In genomic region chr6:44662461-44663121, GRCh38 we compare ENCODE assay signal across 11 cellular contexts.
DNase-seq lines count a peak whose midpoint lies in the region; ATAC-seq, FAIRE-seq and TF ChIP-seq lines count a peak whose summit lies in the region.
"Had no signal": no experiment of that assay in that cellular context is flagged by ENCODE, and none has a peak within 500 bp of the region (broad histone marks: within the 10 kb centered on the region; RNA-seq: fewer than 3 reads in every experiment).

No MANE protein-coding gene starts in this region.

- no peak for FAIRE-seq in GM19239 (lab: Jason Lieb, UNC)

- H3K27ac ChIP-seq in IMR-90 (ENCODE audit: insufficient read depth, low read length) (no peak overlapping the region), mesenchymal stem cell (ENCODE audit: low read length, poor library complexity, severe bottlenecking) (peak overlapping the region; percentile 88), stomach (no peak overlapping the region)
- H3K27ac ChIP-seq: C4-2B had no signal

- no peak for TF ChIP-seq EP300 in stomach (IDR thresholded peaks at IDR 0.05)

- intact Hi-C loops in IMR-90 (cut with micrococcal nuclease) (loop anchor here (10.0 kb wide), 1 partner anchor 412 kb away; no protein-coding TSS in a partner anchor), stomach (cut with DNase I; ENCODE audit: low total_unique reads) (loop anchor here (10.0 kb wide), 1 partner anchor 178 kb away; no protein-coding TSS in a partner anchor)

- H3K4ac ChIP-seq in IMR-90 (ENCODE audit: low read depth, low read length) = peak overlapping the region; percentile 24; the same call in 1 of the 2 replicates
- H3K4ac ChIP-seq in mesenchymal stem cell (ENCODE audit: low read depth in 1 of 2, low read length in 2 of 2) = no peak overlapping the region

- no peak overlapping the region for H3K56ac ChIP-seq in IMR-90 (ENCODE audit: extremely low read depth, insufficient read depth, low read length)

- no peaks in the 10 kb centered on the region for H3K36me3 ChIP-seq in IMR-90 (ENCODE audit: control insufficient read depth, insufficient read depth, low read length)
- H3K36me3 ChIP-seq in mesenchymal stem cell (ENCODE audit: control insufficient read depth in 1 of 2, insufficient read depth in 2 of 2, low read depth in 1 of 2, low read length in 2 of 2) = no peaks in the 10 kb centered on the region
- no peaks in the 10 kb centered on the region for H3K36me3 ChIP-seq in stomach

- TF ChIP-seq CTCF in AG10803 (conservative IDR thresholded peaks at IDR 0.05; ENCODE audit: low read length) = no peak
- no peak for TF ChIP-seq CTCF in IMR-90 (conservative IDR thresholded peaks at IDR 0.05; ENCODE audit: low read depth, low read length)
- no peak for TF ChIP-seq CTCF in astrocyte of the spinal cord (IDR thresholded peaks at IDR 0.05; ENCODE audit: low read depth, low read length)
- no peak for TF ChIP-seq CTCF in stomach (IDR thresholded peaks at IDR 0.05)
- no peak for TF ChIP-seq CTCF in GM20000 (IDR thresholded peaks at IDR 0.05; ENCODE audit: extremely low read depth, missing control alignments)

- ATAC-seq in IMR-90 (ENCODE audit: low read depth) = no peak

- H2BK120ac ChIP-seq in IMR-90 (ENCODE audit: low read depth, low read length) = peak overlapping the region; percentile 39; the same call in 1 of the 2 replicates
- H2BK120ac ChIP-seq in mesenchymal stem cell (ENCODE audit: low read depth, low read length) = no peak overlapping the region

- H3K18ac ChIP-seq in IMR-90 (ENCODE audit: low read depth, low read length) = no peak overlapping the region
- peak overlapping the region; percentile 18 to 80 for H3K18ac ChIP-seq in mesenchymal stem cell (ENCODE audit: low read depth in 1 of 2, low read length in 2 of 2)

- CTCF ChIA-PET in IMR-90 (lab: Yijun Ruan, JAX) = interaction anchor here (0.6 to 1.0 kb wide), 2 partner anchors 304 to 759 kb away, joined by 3 read pairs; no protein-coding TSS in a partner anchor

- H3K4me3 ChIP-seq in AG10803 (ENCODE audit: low read length) (no peak overlapping the region), IMR-90 (ENCODE audit: insufficient read depth, low read depth, low read length) (no peak overlapping the region), astrocyte of the spinal cord (ENCODE audit: low read depth, low read length) (no peak overlapping the region), mesenchymal stem cell (ENCODE audit: insufficient read depth in 1 of 2, low read depth in 1 of 2, low read length in 2 of 2) (no peak overlapping the region), stomach (no peak overlapping the region)

- POLR2A ChIA-PET in IMR-90 (lab: Charles Lee; ENCODE audit: unreplicated experiment) = no interaction called here

- H2BK15ac ChIP-seq in IMR-90 (ENCODE audit: low read depth, low read length) = no peak overlapping the region
- no peak overlapping the region for H2BK15ac ChIP-seq in mesenchymal stem cell (ENCODE audit: low read depth, poor library complexity, severe bottlenecking)

- no peak overlapping the region; the same call in 1 of the 2 replicates for H4K91ac ChIP-seq in IMR-90 (ENCODE audit: insufficient read depth, low read depth, low read length)
- no peak overlapping the region for H4K91ac ChIP-seq in mesenchymal stem cell (ENCODE audit: low read length)

- H3K14ac ChIP-seq in IMR-90 (replicated peaks; ENCODE audit: low read depth, low read length) (peak overlapping the region; percentile 25; the same call in 1 of the 2 replicates), mesenchymal stem cell (ENCODE audit: low read length in 2 of 2) (no peak overlapping the region)

- dilution Hi-C loops in IMR-90 (cut with HindIII; ENCODE audit: low sequenced_read_pairs, unreplicated experiment) = no loop called here

- no peak overlapping the region for H4K5ac ChIP-seq in IMR-90 (ENCODE audit: low read depth, low read length)

- peaks cover 15% of the 10 kb centered on the region for H3K9me1 ChIP-seq in IMR-90 (ENCODE audit: insufficient read depth, low read length)

- H2AFZ ChIP-seq in IMR-90 (replicated peaks; ENCODE audit: low read length, poor library complexity) (no peak overlapping the region), mesenchymal stem cell (ENCODE audit: low read depth, low read length) (no peak overlapping the region)

- no peak overlapping the region for H2AK9ac ChIP-seq in IMR-90 (replicated peaks; ENCODE audit: low read depth, low read length, poor library complexity)

- no peaks in the 10 kb centered on the region for H3K27me3 ChIP-seq in IMR-90 (ENCODE audit: control insufficient read depth, insufficient read depth, low read length)
- H3K27me3 ChIP-seq in mesenchymal stem cell (ENCODE audit: control insufficient read depth in 1 of 2, insufficient read depth in 1 of 2, low read length in 2 of 2) = peaks cover 0 to 4% of the 10 kb centered on the region in 2 experiments
- no peaks in the 10 kb centered on the region for H3K27me3 ChIP-seq in stomach

- no peak overlapping the region; the same call in 1 of the 2 replicates for H2BK20ac ChIP-seq in IMR-90 (ENCODE audit: low read depth, low read length)

- H3K9ac ChIP-seq in IMR-90 (ENCODE audit: low read depth, low read length) = no peak overlapping the region
- no peak overlapping the region for H3K9ac ChIP-seq in mesenchymal stem cell (ENCODE audit: low read length)

- no TSS peak for BruUV-seq in IMR-90 (replicated peaks; lab: Mats Ljungman, UMichigan)

- H3K4me1 ChIP-seq in IMR-90 (ENCODE audit: control insufficient read depth, insufficient read depth, low read length) = peaks cover 24% of the 10 kb centered on the region
- peaks cover 43% of the 10 kb centered on the region for H3K4me1 ChIP-seq in mesenchymal stem cell (ENCODE audit: control insufficient read depth, insufficient read depth, low read depth, low read length)
- no peaks in the 10 kb centered on the region for H3K4me1 ChIP-seq in stomach

- H2AK5ac ChIP-seq in IMR-90 (ENCODE audit: low read depth, low read length) (no peak overlapping the region), mesenchymal stem cell (ENCODE audit: low read length, severe bottlenecking) (peak overlapping the region; percentile 99)

- H3K79me1 ChIP-seq in IMR-90 (ENCODE audit: low read depth in 1 of 2, low read length in 2 of 2) (no peaks in the 10 kb centered on the region), mesenchymal stem cell (replicated peaks; ENCODE audit: low read length, poor library complexity, severe bottlenecking) (no peaks in the 10 kb centered on the region)

- TF ChIP-seq RAD21 in IMR-90 (IDR thresholded peaks at IDR 0.05; ENCODE audit: low read length) = no peak

- no peak overlapping the region for H2BK5ac ChIP-seq in IMR-90 (ENCODE audit: low read depth, low read length, poor library complexity, severe bottlenecking)
- H2BK5ac ChIP-seq in mesenchymal stem cell (ENCODE audit: low read depth, low read length, poor library complexity, severe bottlenecking) = peak overlapping the region; percentile 98

- H4K8ac ChIP-seq in IMR-90 (ENCODE audit: low read depth in 2 of 2, low read length in 2 of 2) (no peak overlapping the region), mesenchymal stem cell (ENCODE audit: low read length) (no peak overlapping the region)

- WGBS in IMR-90 (ENCODE audit: extremely low coverage in 2 of 2, insufficient read length in 1 of 2), 2 experiments = 55% methylated on average over 10 of the region's 13 CpGs; no CpG with 5 or more reads in 1 of the 2 experiments
- WGBS in mesenchymal stem cell = 28% methylated on average over 13 of the region's 13 CpGs
- WGBS in stomach, 5 donors = 59 to 66% (median 62%) methylated on average over 13 of the region's 13 CpGs

- H3K23ac ChIP-seq in IMR-90 (ENCODE audit: low read depth, low read length) = no peak overlapping the region
- no peak overlapping the region for H3K23ac ChIP-seq in mesenchymal stem cell (ENCODE audit: low read length in 2 of 2)

- in situ Hi-C loops in IMR-90 (cut with MboI; ENCODE audit: low sequenced_read_pairs) (loop anchor here (25.0 kb wide), 1 partner anchor 1250 kb away; no protein-coding TSS in a partner anchor), astrocyte of the spinal cord (cut with HindIII; ENCODE audit: low sequenced_read_pairs) (no loop called here)

- TF ChIP-seq POLR2A in IMR-90 (IDR thresholded peaks at IDR 0.05; ENCODE audit: low read depth, low read length) (no peak), stomach (IDR thresholded peaks at IDR 0.05) (no peak)

- H4K20me1 ChIP-seq in IMR-90 (ENCODE audit: insufficient read depth, low read length) = no peaks in the 10 kb centered on the region

- H2BK12ac ChIP-seq in mesenchymal stem cell (ENCODE audit: low read length in 2 of 2) = peak overlapping the region in 1 of 2 experiments; percentile 52

- DNase-seq in AG10803 (ENCODE audit: low read depth) (peak; percentile 91), IMR-90 (no peak), astrocyte of the spinal cord (ENCODE audit: low read depth, low spot score) (peak; percentile 92), mesenchymal stem cell (no peak), GM19239 (ENCODE audit: insufficient read length, low spot score) (no peak), stomach (no peak), GM20000 (ENCODE audit: low spot score) (no peak), DMS153 treated with DMSO at 0.1 percent for 48 hours (lab: John Stamatoyannopoulos, UW; ENCODE audit: unreplicated experiment) (no peak)
- DNase-seq: activated T-cell treated with anti-CD3 and anti-CD28 coated beads, Interleukin-2, amount 50 U/mL, for 24 hours; SIG-M5 had no signal

- H3K4me2 ChIP-seq in IMR-90 (ENCODE audit: low read depth, low read length) (no peak overlapping the region), mesenchymal stem cell (ENCODE audit: low read length, poor library complexity, severe bottlenecking) (peak overlapping the region; percentile 6)

- H3K9me3 ChIP-seq in IMR-90 (ENCODE audit: control insufficient read depth, insufficient read depth, low read length) = no peaks in the 10 kb centered on the region
- no peaks in the 10 kb centered on the region for H3K9me3 ChIP-seq in mesenchymal stem cell (ENCODE audit: control insufficient read depth, low read length)
- no peaks in the 10 kb centered on the region for H3K9me3 ChIP-seq in stomach

TF ChIP-seq in IMR-90, 13 proteins besides CTCF, POLR2A, EP300 and RAD21 (continues in another document):
- TF ChIP-seq MAFK (IDR thresholded peaks at IDR 0.05; ENCODE audit: low read depth, low read length) = no peak
- TF ChIP-seq ELK1 (IDR thresholded peaks at IDR 0.05; ENCODE audit: borderline replicate concordance, low read depth, low read length) = no peak
- no peak for TF ChIP-seq MAZ (IDR thresholded peaks at IDR 0.05; ENCODE audit: borderline replicate concordance, low read depth, low read length)
- TF ChIP-seq FOS (IDR thresholded peaks at IDR 0.05; ENCODE audit: low read depth, low read length) = no peak

Comparison
In these comparisons a context has a peak if more than half of its experiments do, and no peak if none do; other contexts are left out.
1. DNase-seq: peak in AG10803 (single experiment) and astrocyte of the spinal cord (single experiment); none in IMR-90 (single experiment), mesenchymal stem cell (single experiment), GM19239 (single experiment), stomach (single experiment), GM20000 (single experiment) and DMS153 treated with DMSO at 0.1 percent for 48 hours (single experiment).